9 cellular contexts compared by ENCODE assay signal in genomic region chr19:15161028-15161984, GRCh38. TPM values are rescaled to one million over a fixed set of nuclear protein-coding genes. Genes with fewer than 3 reads are reported as not detected.
DNase-seq lines count a peak whose midpoint lies in the region; ATAC-seq and TF ChIP-seq lines count a peak whose summit lies in the region.
"Had no signal": no experiment of that assay in that cellular context is flagged by ENCODE, and none has a peak within 500 bp of the region (broad histone marks: within the 10 kb centered on the region; RNA-seq: fewer than 3 reads in every experiment).

No MANE protein-coding gene starts in this region.

- peak; percentile 9 for DNase-seq in activated naive CD4-positive, alpha-beta T cell treated with Interleukin-2 at 50 U/mL for 16 hours
- no peak for DNase-seq in activated naive CD4-positive, alpha-beta T cell treated with anti-CD3 and anti-CD28 coated beads for 36 hours
- DNase-seq in NCI-H1105 (lab: John Stamatoyannopoulos, UW) (peak; percentile 60), cardiac fibroblast (ENCODE audit: low read depth in 2 of 2) (peak; percentile 39 to 56), mesenteric fat pad (ENCODE audit: low spot score) (no peak), DMS79 treated with DMSO at 0.1 percent for 48 hours (lab: John Stamatoyannopoulos, UW) (no peak), NCI-H1048 (lab: John Stamatoyannopoulos, UW) (no peak)
- DNase-seq in stimulated activated effector memory CD8-positive, alpha-beta T cell treated with anti-CD3 and anti-CD28 coated beads, Interleukin-12 subunit alpha, Interleukin-12 subunit beta, amount 100 ng/mL, for 72 hours (ENCODE audit: low spot score in 2 of 2) = no peak
- DNase-seq: T-helper 1 cell had no signal

- no peak overlapping the region for H3K4me3 ChIP-seq in cardiac fibroblast (replicated peaks in 1 of 2; ENCODE audit: low read depth in 2 of 2, low read length in 2 of 2)

- CTCF ChIA-PET in activated naive CD4-positive, alpha-beta T cell treated with anti-CD3 and anti-CD28 coated beads for 36 hours (lab: Charles Lee) = interaction anchor here (0.6 kb wide), 1 partner anchor 53 kb away, joined by 5 read pairs; no protein-coding TSS in a partner anchor

- no peak overlapping the region for H3K4me3 Mint-ChIP-seq in activated naive CD4-positive, alpha-beta T cell treated with anti-CD3 and anti-CD28 coated beads for 36 hours
- H3K4me3 Mint-ChIP-seq in stimulated activated effector memory CD8-positive, alpha-beta T cell treated with anti-CD3 and anti-CD28 coated beads, Interleukin-12 subunit alpha, Interleukin-12 subunit beta, amount 100 ng/mL, for 72 hours = no peak overlapping the region

- no peaks in the 10 kb centered on the region for H3K4me1 Mint-ChIP-seq in activated naive CD4-positive, alpha-beta T cell treated with anti-CD3 and anti-CD28 coated beads for 36 hours (ENCODE audit: low read depth)
- H3K4me1 Mint-ChIP-seq in stimulated activated effector memory CD8-positive, alpha-beta T cell treated with anti-CD3 and anti-CD28 coated beads, Interleukin-12 subunit alpha, Interleukin-12 subunit beta, amount 100 ng/mL, for 72 hours = no peaks in the 10 kb centered on the region

- no peak overlapping the region for H3K27ac Mint-ChIP-seq in activated naive CD4-positive, alpha-beta T cell treated with anti-CD3 and anti-CD28 coated beads for 36 hours
- no peak overlapping the region for H3K27ac Mint-ChIP-seq in stimulated activated effector memory CD8-positive, alpha-beta T cell treated with anti-CD3 and anti-CD28 coated beads, Interleukin-12 subunit alpha, Interleukin-12 subunit beta, amount 100 ng/mL, for 72 hours

- H3K27me3 Mint-ChIP-seq in activated naive CD4-positive, alpha-beta T cell treated with anti-CD3 and anti-CD28 coated beads for 36 hours (ENCODE audit: low read depth) = no peaks in the 10 kb centered on the region

- TF ChIP-seq CTCF in cardiac fibroblast (IDR thresholded peaks at IDR 0.05; ENCODE audit: low read depth, low read length) = peak; percentile 56

- H3K9me3 Mint-ChIP-seq in activated naive CD4-positive, alpha-beta T cell treated with anti-CD3 and anti-CD28 coated beads for 36 hours = peaks cover 16% of the 10 kb centered on the region
- H3K9me3 Mint-ChIP-seq in stimulated activated effector memory CD8-positive, alpha-beta T cell treated with anti-CD3 and anti-CD28 coated beads, Interleukin-12 subunit alpha, Interleukin-12 subunit beta, amount 100 ng/mL, for 72 hours = no peaks in the 10 kb centered on the region

- H3K36me3 Mint-ChIP-seq in activated naive CD4-positive, alpha-beta T cell treated with anti-CD3 and anti-CD28 coated beads for 36 hours (ENCODE audit: low read depth) = no peaks in the 10 kb centered on the region
- no peaks in the 10 kb centered on the region for H3K36me3 Mint-ChIP-seq in stimulated activated effector memory CD8-positive, alpha-beta T cell treated with anti-CD3 and anti-CD28 coated beads, Interleukin-12 subunit alpha, Interleukin-12 subunit beta, amount 100 ng/mL, for 72 hours

- peak; percentile 8 for ATAC-seq in stimulated activated effector memory CD8-positive, alpha-beta T cell treated with anti-CD3 and anti-CD28 coated beads, Interleukin-12 subunit alpha, Interleukin-12 subunit beta, amount 100 ng/mL, for 72 hours

- intact Hi-C loops in activated naive CD4-positive, alpha-beta T cell treated with anti-CD3 and anti-CD28 coated beads for 36 hours (cut with micrococcal nuclease) = no loop called here

RNA-seq across cellular contexts. Expression of gene NOTCH3, which starts 39.5 kb away (rescaled TPM):
- not detected for total RNA-seq in activated naive CD4-positive, alpha-beta T cell treated with anti-CD3 and anti-CD28 coated beads for 36 hours
- total RNA-seq in mesenteric fat pad = 60.3 TPM

RNA-seq across cellular contexts. Expression of gene SYDE1, which starts 54.1 kb away (rescaled TPM):
- total RNA-seq in activated naive CD4-positive, alpha-beta T cell treated with anti-CD3 and anti-CD28 coated beads for 36 hours = 1 to 10 TPM in 1 of 2 experiments, under 1 TPM in 1; 0.67 to 1.1 TPM
- total RNA-seq in mesenteric fat pad = 38.6 TPM

Comparison
In these comparisons a context has a peak if more than half of its experiments do, and no peak if none do; other contexts are left out.
1. DNase-seq: peak in activated naive CD4-positive, alpha-beta T cell treated with Interleukin-2 at 50 U/mL for 16 hours (single experiment), NCI-H1105 (single experiment) and cardiac fibroblast (2 of 2); none in activated naive CD4-positive, alpha-beta T cell treated with anti-CD3 and anti-CD28 coated beads for 36 hours (single experiment), stimulated activated effector memory CD8-positive, alpha-beta T cell treated with anti-CD3 and anti-CD28 coated beads, Interleukin-12 subunit alpha, Interleukin-12 subunit beta, amount 100 ng/mL, for 72 hours (0 of 2), mesenteric fat pad (single experiment), DMS79 treated with DMSO at 0.1 percent for 48 hours (single experiment) and NCI-H1048 (single experiment).
2. RNA of gene NOTCH3, which starts 39.5 kb away (total RNA-seq): 60.3 TPM in mesenteric fat pad (single experiment); not detected in activated naive CD4-positive, alpha-beta T cell treated with anti-CD3 and anti-CD28 coated beads for 36 hours; every median in the first group is over 10 times any median in the second.
3. RNA of gene SYDE1, which starts 54.1 kb away (total RNA-seq): 38.6 TPM in mesenteric fat pad (single experiment); 0.67 to 1.1 TPM in activated naive CD4-positive, alpha-beta T cell treated with anti-CD3 and anti-CD28 coated beads for 36 hours; every median in the first group is over 10 times any median in the second.